ENCODE assay signal across 32 cellular contexts in the genomic region with DNA sequence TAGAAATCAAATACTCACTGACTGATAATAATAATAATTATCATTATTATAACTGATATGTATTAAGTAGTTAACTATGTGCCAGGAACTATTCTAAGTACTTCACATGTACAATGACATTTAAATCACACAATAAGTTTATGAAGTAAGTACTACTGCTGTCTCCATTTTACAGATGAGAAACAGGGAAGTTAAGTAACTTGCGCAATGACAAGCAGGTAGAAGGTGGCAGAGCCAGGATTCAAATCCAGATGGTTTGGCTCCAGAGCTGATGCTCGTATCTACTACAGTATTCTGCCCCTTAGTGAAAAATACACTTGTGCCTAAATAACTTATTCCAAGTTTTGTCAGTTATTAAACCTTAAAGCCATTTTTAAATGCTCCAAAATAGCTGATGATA.
"Had no signal": no experiment of that assay in that cellular context is flagged by ENCODE, and none has a peak within 500 bp of the region (broad histone marks: within the 10 kb centered on the region; RNA-seq: fewer than 3 reads in every experiment).

No MANE protein-coding gene starts in this region.

- ATAC-seq: activated naive CD4-positive, alpha-beta T cell treated with anti-CD3 and anti-CD28 coated beads, Interleukin-2, amount 50 U/mL, for 72 hours; activated T-cell treated with anti-CD3 and anti-CD28 coated beads, Interleukin-2, amount 50 U/mL, for 4 hours; body of pancreas had no signal

- FAIRE-seq: astrocyte had no signal

- H3K27ac ChIP-seq: adrenal gland, body of pancreas, breast epithelium, VCaP had no signal

- H3K9me3 ChIP-seq: adrenal gland, body of pancreas, breast epithelium had no signal

- H3K36me3 ChIP-seq: adrenal gland, breast epithelium had no signal

- H3K4me1 ChIP-seq: body of pancreas, breast epithelium had no signal

- H3K27me3 ChIP-seq: adrenal gland, body of pancreas, breast epithelium had no signal

- DNase-seq: activated B cell treated with CpG ODN at 0.5 μM for 24 hours; activated CD4-positive, alpha-beta memory T cell treated with anti-CD3 and anti-CD28 coated beads for 36 hours; activated CD4-positive, alpha-beta T cell treated with anti-CD3 and anti-CD28 coated beads for 4 hours; activated CD4-positive, alpha-beta T cell treated with anti-CD3 and anti-CD28 coated beads, Interleukin-2, amount 50 U/mL, for 1 hour; activated CD4-positive, CD25-positive, alpha-beta regulatory T cell treated with anti-CD3 and anti-CD28 coated beads, Interleukin-2, amount 50 U/mL, for 72 hours; activated CD8-positive, alpha-beta memory T cell treated with anti-CD3 and anti-CD28 coated beads, Interleukin-2, amount 50 U/mL, for 4 hours; activated gamma-delta T cell treated with Interleukin-2 at 50 U/mL for 16 hours; activated naive CD4-positive, alpha-beta T cell treated with anti-CD3 and anti-CD28 coated beads for 36 hours; activated T-cell treated with anti-CD3 and anti-CD28 coated beads for 4 hours; activated T-cell treated with anti-CD3 and anti-CD28 coated beads, Interleukin-2, amount 50 U/mL, for 4 hours; adrenal gland; body of pancreas; Kasumi-1; MV-4-11; NCI-H1092; NCI-H1436 treated with DMSO at 0.1 percent for 48 hours; NCI-H1694 treated with DMSO at 0.1 percent for 48 hours; NCI-H2029; NCI-H345; NCI-H524 treated with DMSO at 0.1 percent for 48 hours; NCI-H748 treated with DMSO at 0.1 percent for 48 hours; NK-92 treated with Interleukin-12 subunit alpha and Interleukin-12 subunit beta, amount 100 ng/mL, for 24 hours; OCI-M1; Right ventricle myocardium superior; SW 1271; T-helper 1 cell; T-helper 2 cell; T-helper 9 cell had no signal

- H3K4me3 ChIP-seq: adrenal gland, body of pancreas, breast epithelium had no signal
